Comparison of ENCODE assay signal across 1 cellular context in genomic region chr15:66623801-66624453, GRCh38.
TF ChIP-seq lines count a peak whose summit lies in the region.

No MANE protein-coding gene starts in this region.

TF ChIP-seq in K562, 482 proteins besides CTCF, POLR2A, EP300 and RAD21 (continued from another document and continues in another):
- TF ChIP-seq TFAP4 (CRISPR knock-in tag; IDR thresholded peaks at IDR 0.05; ENCODE audit: borderline replicate concordance) (no peak), CREBBP (IDR thresholded peaks at IDR 0.05; ENCODE audit: low read depth, low read length) (no peak), NFRKB (IDR thresholded peaks at IDR 0.05; ENCODE audit: low read depth) (peak; percentile 70; the same call in 1 of the 2 replicates), MCM3 (IDR thresholded peaks at IDR 0.05) (no peak), GABPB1 (CRISPR knock-in tag; IDR thresholded peaks at IDR 0.05) (no peak), BRD9 (IDR thresholded peaks at IDR 0.05; ENCODE audit: low read depth, partially characterized antibody) (no peak), FOXK1 (CRISPR knock-in tag; IDR thresholded peaks at IDR 0.05; ENCODE audit: borderline replicate concordance) (no peak), XRCC4 (IDR thresholded peaks at IDR 0.05; ENCODE audit: extremely low read depth, insufficient read depth, insufficient read length) (no peak), E2F6 (IDR thresholded peaks at IDR 0.05; ENCODE audit: borderline replicate concordance in 1 of 2, extremely low read depth in 1 of 2, insufficient read depth in 1 of 2, insufficient read length in 1 of 2, low read depth in 1 of 2, low read length in 1 of 2, poor library complexity in 1 of 2, severe bottlenecking in 1 of 2) (no peak), PTTG1 (tag; IDR thresholded peaks at IDR 0.05; ENCODE audit: low read depth) (peak; percentile 100), TAL1 (IDR thresholded peaks at IDR 0.05) (no peak), HLTF (IDR thresholded peaks at IDR 0.05) (no peak), BCOR (IDR thresholded peaks at IDR 0.05) (no peak), ZNF407 (IDR thresholded peaks at IDR 0.05; ENCODE audit: low read depth) (no peak), IFI16 (CRISPR knock-in tag; IDR thresholded peaks at IDR 0.05) (peak; percentile 97), ZNF253 (CRISPR knock-in tag; conservative IDR thresholded peaks at IDR 0.05) (peak; percentile 83; the same call in 1 of the 2 replicates), RREB1 (CRISPR knock-in tag; IDR thresholded peaks at IDR 0.05) (peak; percentile 99), DMBX1 (CRISPR knock-in tag; IDR thresholded peaks at IDR 0.05; ENCODE audit: borderline replicate concordance) (peak; percentile 100), ZNF668 (CRISPR knock-in tag; IDR thresholded peaks at IDR 0.05) (peak; percentile 100), FOSL1 (tag; conservative IDR thresholded peaks at IDR 0.05) (peak; percentile 66), NBN (IDR thresholded peaks at IDR 0.05; ENCODE audit: low read depth) (no peak), HBP1 (CRISPR knock-in tag; IDR thresholded peaks at IDR 0.05) (peak; percentile 99), DIDO1 (tag; IDR thresholded peaks at IDR 0.05; ENCODE audit: low read depth) (peak; percentile 98), KAT2B (IDR thresholded peaks at IDR 0.05; ENCODE audit: low read depth, low read length) (no peak), GABPB2 (CRISPR knock-in tag; conservative IDR thresholded peaks at IDR 0.05) (peak; percentile 97), ZNF41 (CRISPR knock-in tag; conservative IDR thresholded peaks at IDR 0.05) (peak; percentile 98), RHOXF2B (CRISPR knock-in tag; conservative IDR thresholded peaks at IDR 0.05) (peak; percentile 99), YY1 (IDR thresholded peaks at IDR 0.05; ENCODE audit: borderline replicate concordance in 1 of 3, control insufficient read depth in 1 of 3, extremely low read depth in 1 of 3, insufficient read depth in 3 of 3, insufficient read length in 1 of 3, insufficient replicate concordance in 2 of 3, low read depth in 1 of 3, low read length in 2 of 3) (peak in 1 of 3 experiments; percentile 46), ZFX (CRISPR knock-in tag; IDR thresholded peaks at IDR 0.05) (no peak), TSHZ1 (CRISPR knock-in tag; IDR thresholded peaks at IDR 0.05) (peak; percentile 99), CBFA2T2 (conservative IDR thresholded peaks at IDR 0.05) (no peak), PATZ1 (CRISPR knock-in tag; IDR thresholded peaks at IDR 0.05; ENCODE audit: borderline replicate concordance) (peak; percentile 98), ZNF146 (CRISPR knock-in tag; IDR thresholded peaks at IDR 0.05; ENCODE audit: unreplicated experiment) (no peak)
